8 cellular contexts compared by ENCODE assay signal in the genomic region with DNA sequence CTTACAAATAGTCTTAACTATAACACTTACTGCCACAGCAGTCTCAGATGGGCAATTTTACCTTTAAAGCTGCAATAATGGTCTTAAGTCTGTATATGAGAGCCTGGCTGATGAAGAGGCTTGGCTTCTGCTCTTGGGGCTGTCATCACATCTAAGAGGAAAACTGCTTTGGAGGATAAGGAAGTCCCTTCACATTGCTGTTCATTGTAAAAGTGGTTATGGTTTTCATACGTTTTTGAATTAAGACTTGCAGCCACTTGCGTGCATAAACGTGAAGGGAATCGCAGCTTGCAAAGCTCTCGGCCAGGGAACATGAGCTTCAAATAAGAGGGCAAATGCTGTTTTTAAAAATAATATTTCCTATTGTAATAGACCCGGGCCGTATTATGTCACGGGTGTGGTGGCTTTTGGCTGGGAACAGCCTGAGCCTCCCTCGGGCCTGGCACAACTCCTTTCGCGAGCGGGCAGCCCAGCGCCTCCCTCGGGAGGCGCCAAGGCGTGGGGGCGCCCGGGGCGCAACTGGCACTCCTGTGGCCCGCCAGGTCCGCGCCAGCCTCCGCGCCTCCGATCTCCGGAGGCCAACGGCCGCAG. TPM values are rescaled to one million over a fixed set of nuclear protein-coding genes. Genes with fewer than 3 reads are reported as not detected.
DNase-seq lines count a peak whose midpoint lies in the region; ATAC-seq lines count a peak whose summit lies in the region.

No MANE protein-coding gene starts in this region.

- no peaks in the 10 kb centered on the region for H3K27me3 ChIP-seq in aorta (ENCODE audit: control insufficient read depth in 1 of 2, insufficient read depth in 2 of 2, low read length in 1 of 2)

- peaks cover 47% of the 10 kb centered on the region for H3K27me3 Mint-ChIP-seq in dendritic cell treated with granulocyte-macrophage colony-stimulating factor and Interleukin-4, amounts not matched to agents 40 ng/mL and 50 ng/mL, for 4 days
- peaks cover 20% of the 10 kb centered on the region for H3K27me3 Mint-ChIP-seq in memory B cell

- H3K4me3 Mint-ChIP-seq in dendritic cell treated with granulocyte-macrophage colony-stimulating factor and Interleukin-4, amounts not matched to agents 40 ng/mL and 50 ng/mL, for 4 days: peak overlapping the region; percentile 52
- peak overlapping the region; percentile 72 for H3K4me3 Mint-ChIP-seq in memory B cell

- H3K4me3 ChIP-seq in aorta (ENCODE audit: low read length in 2 of 2): peak overlapping the region; percentile 77 to 89

- ATAC-seq in memory B cell (ENCODE audit: low read depth) (no peak), aorta (ENCODE audit: low FRiP score) (peak; percentile 57), sciatic nerve (no peak)

- H3K36me3 ChIP-seq in aorta (ENCODE audit: control insufficient read depth in 1 of 2, insufficient read depth in 2 of 2, low read length in 1 of 2): no peaks in the 10 kb centered on the region

- intact Hi-C loops in dendritic cell treated with granulocyte-macrophage colony-stimulating factor and Interleukin-4, amounts not matched to agents 40 ng/mL and 50 ng/mL, for 4 days (cut with micrococcal nuclease): no loop called here
- intact Hi-C loops in aorta (cut with DNase I): loop anchor here in 1 of 2 donors (5.0 kb wide), 3 partner anchors 47 to 122 kb away; no protein-coding TSS in a partner anchor
- intact Hi-C loops in sciatic nerve (cut with DNase I): no loop called here

- no peaks in the 10 kb centered on the region for H3K4me1 Mint-ChIP-seq in dendritic cell treated with granulocyte-macrophage colony-stimulating factor and Interleukin-4, amounts not matched to agents 40 ng/mL and 50 ng/mL, for 4 days (ENCODE audit: low read depth)
- H3K4me1 Mint-ChIP-seq in memory B cell: no peaks in the 10 kb centered on the region

- peaks cover 0 to 3% of the 10 kb centered on the region in 2 donors for H3K4me1 ChIP-seq in aorta (ENCODE audit: control insufficient read depth in 1 of 2, insufficient read depth in 2 of 2, low read length in 2 of 2)

- no peaks in the 10 kb centered on the region for H3K9me3 ChIP-seq in aorta (ENCODE audit: control insufficient read depth, low read length)

- no peaks in the 10 kb centered on the region for H3K36me3 Mint-ChIP-seq in dendritic cell treated with granulocyte-macrophage colony-stimulating factor and Interleukin-4, amounts not matched to agents 40 ng/mL and 50 ng/mL, for 4 days (ENCODE audit: low read depth)
- H3K36me3 Mint-ChIP-seq in memory B cell: no peaks in the 10 kb centered on the region

- WGBS in aorta, 2 donors: 0 to 1% methylated on average over 23 to 28 of the region's 28 CpGs

- no peak overlapping the region for H3K27ac Mint-ChIP-seq in dendritic cell treated with granulocyte-macrophage colony-stimulating factor and Interleukin-4, amounts not matched to agents 40 ng/mL and 50 ng/mL, for 4 days
- H3K27ac Mint-ChIP-seq in memory B cell: no peak overlapping the region

- no peaks in the 10 kb centered on the region for H3K9me3 Mint-ChIP-seq in dendritic cell treated with granulocyte-macrophage colony-stimulating factor and Interleukin-4, amounts not matched to agents 40 ng/mL and 50 ng/mL, for 4 days
- H3K9me3 Mint-ChIP-seq in memory B cell: no peaks in the 10 kb centered on the region

- peak overlapping the region; percentile 26 to 91 for H3K27ac ChIP-seq in aorta (ENCODE audit: low read depth in 1 of 2, low read length in 2 of 2)

- in situ Hi-C loops in KBM-7 (cut with MboI; ENCODE audit: low pct_unique_long_range_greater_than_20kb, low sequenced_read_pairs): no loop called here

- peak; percentile 16 for DNase-seq in GM03348 (ENCODE audit: low spot score)
- peak; percentile 11 for DNase-seq in KBM-7
- DNase-seq in memory B cell (ENCODE audit: low spot score in 2 of 2): no peak
- no peak for DNase-seq in aorta
- DNase-seq in HK-2 (ENCODE audit: unreplicated experiment): no peak
- DNase-seq in stimulated activated CD4-positive, alpha-beta T cell treated with anti-CD3 and anti-CD28 coated beads, Interleukin-1b, Interleukin-23, amount 100 ng/mL, for 48 hours: no peak
- DNase-seq in sciatic nerve (ENCODE audit: low spot score): no peak

RNA-seq across cellular contexts. Expression of gene ARHGEF28, which starts 0.6 kb away (rescaled TPM):
- total RNA-seq in aorta (10 to 100 TPM; 18.0 to 27.8 TPM), sciatic nerve (51.8 TPM)
- 1 to 10 TPM; 4.8 to 7.5 TPM for polyA plus RNA-seq in aorta

RNA-seq across cellular contexts. Expression of gene UTP15, which starts 59.9 kb away (rescaled TPM):
- total RNA-seq in aorta: 10 to 100 TPM; 12.4 to 17.0 TPM
- polyA plus RNA-seq in aorta: 1 to 10 TPM; 5.0 to 8.5 TPM
- total RNA-seq in sciatic nerve: 18.5 TPM

RNA-seq across cellular contexts. Expression of gene ANKRA2, which starts 60.0 kb away (rescaled TPM):
- total RNA-seq in aorta (10 to 100 TPM; 19.5 to 26.4 TPM), sciatic nerve (28.0 TPM)
- polyA plus RNA-seq in aorta: 10 to 100 TPM; 21.8 to 29.9 TPM

Comparison
In these comparisons a context has a peak if more than half of its experiments do, and no peak if none do; other contexts are left out.
1. DNase-seq: peak in GM03348 (single experiment) and KBM-7 (single experiment); none in memory B cell (0 of 2), aorta (0 of 2), HK-2 (single experiment), stimulated activated CD4-positive, alpha-beta T cell treated with anti-CD3 and anti-CD28 coated beads, Interleukin-1b, Interleukin-23, amount 100 ng/mL, for 48 hours (single experiment) and sciatic nerve (single experiment).